17 cellular contexts compared by ENCODE assay signal in the genomic region with DNA sequence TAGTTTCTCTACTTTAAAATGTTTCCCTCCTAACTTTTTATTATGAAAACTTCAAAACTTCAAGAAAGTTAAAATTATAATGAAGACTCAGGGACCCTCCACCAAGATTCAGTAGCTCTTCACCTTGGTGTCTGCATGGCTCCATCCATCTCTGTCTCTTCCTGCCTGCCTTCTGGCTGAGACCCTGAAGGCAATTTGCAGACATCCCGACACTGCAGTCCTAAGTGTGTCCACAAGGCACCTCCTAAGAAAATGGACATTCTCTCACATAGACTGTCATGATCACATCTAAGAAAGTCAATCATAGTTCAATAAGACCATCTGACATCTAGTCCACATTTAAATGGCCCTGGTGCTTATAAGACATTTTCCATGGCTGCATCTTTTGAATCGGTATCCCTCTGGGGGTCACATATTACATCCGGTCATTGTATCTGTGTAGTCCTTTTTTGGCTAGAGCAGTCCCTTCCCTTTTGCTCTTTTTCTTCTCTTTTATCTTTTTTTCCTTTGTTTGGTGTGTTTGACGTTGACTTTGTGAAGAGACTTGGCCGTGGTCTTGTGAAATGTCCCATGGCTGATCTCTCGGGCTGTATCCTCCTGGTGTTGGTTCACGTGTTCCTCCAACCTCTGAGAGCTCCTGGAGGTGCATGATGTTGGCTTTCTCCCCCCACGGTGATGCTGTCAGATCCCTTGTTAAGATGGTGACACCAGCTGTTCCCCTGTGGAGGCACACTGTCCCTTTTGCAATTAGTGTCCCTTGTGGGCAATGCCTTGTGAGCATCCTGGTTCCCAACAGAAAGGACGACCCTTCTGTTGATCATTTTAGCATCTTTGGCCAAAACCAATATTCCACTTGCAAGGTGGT. TPM values are rescaled to one million over a fixed set of nuclear protein-coding genes. Genes with fewer than 3 reads are reported as not detected.
A peak's percentile ranks its signal among the peaks of the same experiment; 100 is the strongest.
DNase-seq lines count a peak whose midpoint lies in the region; ATAC-seq, FAIRE-seq and TF ChIP-seq lines count a peak whose summit lies in the region.
"Had no signal": no experiment of that assay in that cellular context is flagged by ENCODE, and none has a peak within 500 bp of the region (broad histone marks: within the 10 kb centered on the region; RNA-seq: fewer than 3 reads in every experiment).

No MANE protein-coding gene starts in this region.

- FAIRE-seq in H1 (lab: Jason Lieb, UNC), result no peak
- FAIRE-seq: colon, TTC549 had no signal

- no peaks in the 10 kb centered on the region for H3K36me3 Mint-ChIP-seq in stimulated activated naive CD8-positive, alpha-beta T cell treated with anti-CD3 and anti-CD28 coated beads, Interleukin-15, Interleukin-2, amounts not matched to agents 100 ng/mL and 50 ng/mL, for 24 hours (ENCODE audit: low read depth)
- peaks cover 3 to 13% of the 10 kb centered on the region in 2 donors for H3K36me3 Mint-ChIP-seq in stimulated activated naive B cell treated with anti-CD40 and anti-IgM and Interleukin-4, amounts not matched to agents 10 μg/mL and 1 μg/mL and 100 μg/mL, for 72 hours
- no peaks in the 10 kb centered on the region for H3K36me3 Mint-ChIP-seq in T-helper 17 cell (ENCODE audit: low read depth)

- H4K20me1 ChIP-seq in MM.1S (ENCODE audit: insufficient read depth, low read length) (no peaks in the 10 kb centered on the region), H1 (replicated peaks in 1 of 2; ENCODE audit: control insufficient read depth in 1 of 2, insufficient read depth in 2 of 2, low read length in 2 of 2) (no peaks in the 10 kb centered on the region)

- H2AFZ ChIP-seq in MM.1S (ENCODE audit: low read length), result no peak overlapping the region
- H2AFZ ChIP-seq in H1 (ENCODE audit: low read length), result no peak overlapping the region

- H2AK5ac ChIP-seq in H1 (ENCODE audit: low read depth, low read length), result peak overlapping the region; percentile 91; the same call in 1 of the 2 replicates

- H3K23ac ChIP-seq in H1 (ENCODE audit: insufficient read length), result no peak overlapping the region

- no peaks in the 10 kb centered on the region for H3K79me1 ChIP-seq in H1 (ENCODE audit: low read depth, low read length)

- no peak for ATAC-seq in stimulated activated naive CD8-positive, alpha-beta T cell treated with anti-CD3 and anti-CD28 coated beads, Interleukin-15, amount 100 ng/mL, for 72 hours
- no peak for ATAC-seq in stimulated activated naive B cell treated with anti-CD40 and anti-IgM and Interleukin-4, amounts not matched to agents 10 μg/mL and 1 μg/mL and 100 μg/mL, for 72 hours (replicated peaks)
- ATAC-seq in Right ventricle myocardium inferior, result no peak
- no peak for ATAC-seq in HG02763 (IDR thresholded peaks at IDR 0.05; ENCODE audit: unreplicated experiment)
- ATAC-seq in T-helper 17 cell, result no peak
- ATAC-seq: heart right ventricle had no signal

- H2BK20ac ChIP-seq in H1 (ENCODE audit: low read length), result no peak overlapping the region

- no peak overlapping the region for H2BK5ac ChIP-seq in H1 (ENCODE audit: low read depth, low read length)

- no peak overlapping the region for H3K4ac ChIP-seq in H1 (replicated peaks; ENCODE audit: insufficient read length, low read depth, low read length)

- H3K27me3 Mint-ChIP-seq in stimulated activated naive CD8-positive, alpha-beta T cell treated with anti-CD3 and anti-CD28 coated beads, Interleukin-15, Interleukin-2, amounts not matched to agents 100 ng/mL and 50 ng/mL, for 24 hours, result no peaks in the 10 kb centered on the region
- peaks cover 8% of the 10 kb centered on the region for H3K27me3 Mint-ChIP-seq in stimulated activated naive CD8-positive, alpha-beta T cell treated with anti-CD3 and anti-CD28 coated beads, Interleukin-15, amount 100 ng/mL, for 72 hours
- H3K27me3 Mint-ChIP-seq in stimulated activated naive B cell treated with anti-CD40 and anti-IgM and Interleukin-4, amounts not matched to agents 10 μg/mL and 1 μg/mL and 100 μg/mL, for 72 hours, result no peaks in the 10 kb centered on the region
- H3K27me3 Mint-ChIP-seq in T-helper 17 cell, result peaks cover 15% of the 10 kb centered on the region

- no peaks in the 10 kb centered on the region for H3K9me2 ChIP-seq in MM.1S (replicated peaks; ENCODE audit: insufficient read depth, low read length)

- CTCF ChIA-PET in H1 (lab: Charles Lee; ENCODE audit: partially characterized antibody), result interaction anchor here (0.5 to 2.8 kb wide), 8 partner anchors 13 to 256 kb away, joined by 3 to 17 read pairs (median 3); no protein-coding TSS in a partner anchor

- H3K23me2 ChIP-seq in H1 (ENCODE audit: low read depth, low read length), result no peaks in the 10 kb centered on the region; the same call in 1 of the 2 replicates

- H3K27me3 ChIP-seq in MM.1S (replicated peaks; ENCODE audit: insufficient read depth, low read length) (no peaks in the 10 kb centered on the region), H1 (replicated peaks in 1 of 4; ENCODE audit: control insufficient read depth in 3 of 4, extremely low read depth in 1 of 4, insufficient read depth in 3 of 4, low read length in 3 of 4) (no peaks in the 10 kb centered on the region)

- H2BK12ac ChIP-seq in H1 (ENCODE audit: low read depth, low read length), result no peak overlapping the region

- H3K9me3 ChIP-seq in MM.1S (replicated peaks; ENCODE audit: insufficient read depth, low read length), result no peaks in the 10 kb centered on the region
- no peaks in the 10 kb centered on the region for H3K9me3 ChIP-seq in H1 (ENCODE audit: insufficient read depth in 2 of 2, low read depth in 1 of 2, low read length in 1 of 2)
- no peaks in the 10 kb centered on the region for H3K9me3 ChIP-seq in T-helper 17 cell (ENCODE audit: control insufficient read depth, low read length, poor library complexity, severe bottlenecking)
- H3K9me3 ChIP-seq: heart right ventricle, left ventricle myocardium inferior had no signal

- no peak overlapping the region for H2BK120ac ChIP-seq in H1 (replicated peaks; ENCODE audit: low read depth, low read length)

- H3K4me2 ChIP-seq in MM.1S (ENCODE audit: low read depth, low read length) (peak overlapping the region; percentile 59), H1 (ENCODE audit: insufficient read depth in 1 of 2, low read depth in 2 of 2, low read length in 2 of 2) (no peak overlapping the region)

- no peak for TF ChIP-seq CTCF in MM.1S (IDR thresholded peaks at IDR 0.05; ENCODE audit: low read length)
- no peak for TF ChIP-seq CTCF in H1 (IDR thresholded peaks at IDR 0.05; ENCODE audit: control extremely low read depth in 1 of 3, insufficient read depth in 1 of 3, low read depth in 1 of 3, low read length in 3 of 3)

- WGBS in H1 (ENCODE audit: extremely low coverage in 1 of 2, insufficient coverage in 1 of 2, insufficient read length in 1 of 2, insufficient replicate concordance in 2 of 2, low coverage in 1 of 2, low lambda C conversion rate in 2 of 2, missing lambda C conversion rate in 1 of 2), 2 experiments, result 88% methylated on average over 9 of the region's 9 CpGs; no CpG with 5 or more reads in 1 of the 2 experiments

- intact Hi-C loops in Right ventricle myocardium inferior (cut with DNase I), result no loop called here

- peaks cover 37% of the 10 kb centered on the region for H3K4me1 Mint-ChIP-seq in stimulated activated naive CD8-positive, alpha-beta T cell treated with anti-CD3 and anti-CD28 coated beads, Interleukin-15, Interleukin-2, amounts not matched to agents 100 ng/mL and 50 ng/mL, for 24 hours (ENCODE audit: low read depth)
- H3K4me1 Mint-ChIP-seq in stimulated activated naive CD8-positive, alpha-beta T cell treated with anti-CD3 and anti-CD28 coated beads, Interleukin-15, amount 100 ng/mL, for 72 hours, result peaks cover 23% of the 10 kb centered on the region
- H3K4me1 Mint-ChIP-seq in stimulated activated naive B cell treated with anti-CD40 and anti-IgM and Interleukin-4, amounts not matched to agents 10 μg/mL and 1 μg/mL and 100 μg/mL, for 72 hours, result peaks cover 67 to 92% of the 10 kb centered on the region in 2 donors
- peaks cover 13% of the 10 kb centered on the region for H3K4me1 Mint-ChIP-seq in T-helper 17 cell

- H3K79me2 ChIP-seq in MM.1S (ENCODE audit: low read length), result peaks cover 21% of the 10 kb centered on the region
- no peaks in the 10 kb centered on the region for H3K79me2 ChIP-seq in H1 (ENCODE audit: control insufficient read depth in 1 of 2, insufficient read depth in 2 of 2, low read length in 2 of 2)

- TF ChIP-seq RAD21 in H1 (IDR thresholded peaks at IDR 0.05 in 1 of 2, conservative IDR thresholded peaks at IDR 0.05 in 1 of 2; ENCODE audit: low read depth in 2 of 2, low read length in 2 of 2), result no peak

- H3K27ac Mint-ChIP-seq in stimulated activated naive CD8-positive, alpha-beta T cell treated with anti-CD3 and anti-CD28 coated beads, Interleukin-15, Interleukin-2, amounts not matched to agents 100 ng/mL and 50 ng/mL, for 24 hours, result peak overlapping the region; percentile 59
- H3K27ac Mint-ChIP-seq in stimulated activated naive CD8-positive, alpha-beta T cell treated with anti-CD3 and anti-CD28 coated beads, Interleukin-15, amount 100 ng/mL, for 72 hours, result no peak overlapping the region
- peak overlapping the region; percentile 88 for H3K27ac Mint-ChIP-seq in stimulated activated naive B cell treated with anti-CD40 and anti-IgM and Interleukin-4, amounts not matched to agents 10 μg/mL and 1 μg/mL and 100 μg/mL, for 72 hours
- H3K27ac Mint-ChIP-seq in T-helper 17 cell, result no peak overlapping the region
- H3K27ac Mint-ChIP-seq: activated naive CD4-positive, alpha-beta T cell treated with anti-CD3 and anti-CD28 coated beads for 36 hours had no signal

- peaks cover 59% of the 10 kb centered on the region for H3F3A ChIP-seq in MM.1S (ENCODE audit: insufficient read depth, low read length)

- H4K8ac ChIP-seq in H1 (ENCODE audit: extremely low read depth, insufficient read depth, low read length), result no peak overlapping the region

- H2BK15ac ChIP-seq in H1 (ENCODE audit: low read length), result no peak overlapping the region

- TF ChIP-seq EP300 in H1 (IDR thresholded peaks at IDR 0.05; ENCODE audit: borderline replicate concordance in 1 of 2, low read depth in 2 of 2, low read length in 2 of 2), result no peak

- no peaks in the 10 kb centered on the region for H3K36me3 ChIP-seq in MM.1S (replicated peaks; ENCODE audit: insufficient read depth, low read length)
- H3K36me3 ChIP-seq in H1 (ENCODE audit: control insufficient read depth in 2 of 4, insufficient read depth in 4 of 4, low read length in 3 of 4), result no peaks in the 10 kb centered on the region
- H3K36me3 ChIP-seq: heart right ventricle, left ventricle myocardium inferior had no signal

- no peak overlapping the region for H3K18ac ChIP-seq in H1 (ENCODE audit: extremely low read depth, low read length)

- no peak overlapping the region for H3K4me3 Mint-ChIP-seq in stimulated activated naive CD8-positive, alpha-beta T cell treated with anti-CD3 and anti-CD28 coated beads, Interleukin-15, Interleukin-2, amounts not matched to agents 100 ng/mL and 50 ng/mL, for 24 hours
- no peak overlapping the region for H3K4me3 Mint-ChIP-seq in stimulated activated naive CD8-positive, alpha-beta T cell treated with anti-CD3 and anti-CD28 coated beads, Interleukin-15, amount 100 ng/mL, for 72 hours
- H3K4me3 Mint-ChIP-seq in stimulated activated naive B cell treated with anti-CD40 and anti-IgM and Interleukin-4, amounts not matched to agents 10 μg/mL and 1 μg/mL and 100 μg/mL, for 72 hours, result peak overlapping the region; percentile 42 to 58
- H3K4me3 Mint-ChIP-seq in T-helper 17 cell, result no peak overlapping the region
- H3K4me3 Mint-ChIP-seq: activated naive CD4-positive, alpha-beta T cell treated with anti-CD3 and anti-CD28 coated beads for 36 hours had no signal

- H3K27ac ChIP-seq in MM.1S (ENCODE audit: low read length), result peak overlapping the region; percentile 100
- H3K27ac ChIP-seq in H1 (ENCODE audit: low read depth, low read length), result no peak overlapping the region
- H3K27ac ChIP-seq: HL-60, left ventricle myocardium inferior had no signal

- no peak overlapping the region for H3K4me3 ChIP-seq in MM.1S (ENCODE audit: low read length)
- no peak overlapping the region for H3K4me3 ChIP-seq in H1 (ENCODE audit: extremely low read depth in 1 of 4, insufficient read depth in 2 of 4, low read depth in 3 of 4, low read length in 4 of 4)
- H3K4me3 ChIP-seq: heart right ventricle, left ventricle myocardium inferior had no signal

- H4K5ac ChIP-seq in H1 (ENCODE audit: insufficient read length, low read depth, low read length), result no peak overlapping the region

- H3K9ac ChIP-seq in MM.1S (ENCODE audit: low read length) (peak overlapping the region; percentile 77), H1 (replicated peaks in 1 of 4; ENCODE audit: extremely low read depth in 1 of 4, low read depth in 3 of 4, low read length in 3 of 4) (no peak overlapping the region)

- no peak overlapping the region for H4K91ac ChIP-seq in H1 (replicated peaks; ENCODE audit: insufficient read length, low read length)

- peaks cover 72% of the 10 kb centered on the region for H3K4me1 ChIP-seq in MM.1S (ENCODE audit: low read length)
- no peaks in the 10 kb centered on the region; a peak in 2 of 7 replicates for H3K4me1 ChIP-seq in H1 (replicated peaks in 1 of 4; ENCODE audit: control insufficient read depth in 3 of 4, insufficient read depth in 4 of 4, low read length in 3 of 4)
- H3K4me1 ChIP-seq: left ventricle myocardium inferior had no signal

- DNase-seq in stimulated activated naive CD8-positive, alpha-beta T cell treated with anti-CD3 and anti-CD28 coated beads, Interleukin-15, amount 100 ng/mL, for 72 hours, result no peak
- DNase-seq in MM.1S (no peak), H1 (ENCODE audit: low read depth in 1 of 2, low spot score in 2 of 2) (peak in 1 of 2 experiments; percentile 35), Right ventricle myocardium inferior (ENCODE audit: missing footprints) (no peak), T-helper 17 cell (no peak)
- no peak for DNase-seq in stimulated activated naive B cell treated with anti-CD40 and anti-IgM and Interleukin-4, amounts not matched to agents 10 μg/mL and 1 μg/mL and 100 μg/mL, for 72 hours
- DNase-seq: activated CD4-positive, alpha-beta T cell treated with anti-CD3 and anti-CD28 coated beads for 4 hours; activated naive CD4-positive, alpha-beta T cell treated with anti-CD3 and anti-CD28 coated beads for 36 hours; heart right ventricle; left ventricle myocardium inferior; NCI-H2029; NK-92 treated with Interleukin-12 subunit alpha and Interleukin-12 subunit beta, amount 100 ng/mL, for 24 hours had no signal

- no peak overlapping the region for H3K14ac ChIP-seq in H1 (ENCODE audit: insufficient read length)

- H3K9me3 Mint-ChIP-seq in stimulated activated naive CD8-positive, alpha-beta T cell treated with anti-CD3 and anti-CD28 coated beads, Interleukin-15, Interleukin-2, amounts not matched to agents 100 ng/mL and 50 ng/mL, for 24 hours, result no peaks in the 10 kb centered on the region
- H3K9me3 Mint-ChIP-seq in stimulated activated naive CD8-positive, alpha-beta T cell treated with anti-CD3 and anti-CD28 coated beads, Interleukin-15, amount 100 ng/mL, for 72 hours, result no peaks in the 10 kb centered on the region
- no peaks in the 10 kb centered on the region for H3K9me3 Mint-ChIP-seq in stimulated activated naive B cell treated with anti-CD40 and anti-IgM and Interleukin-4, amounts not matched to agents 10 μg/mL and 1 μg/mL and 100 μg/mL, for 72 hours
- H3K9me3 Mint-ChIP-seq: activated naive CD4-positive, alpha-beta T cell treated with anti-CD3 and anti-CD28 coated beads for 36 hours had no signal

- no peak for TF ChIP-seq POLR2A in H1 (IDR thresholded peaks at IDR 0.05; ENCODE audit: control extremely low read depth in 1 of 2, low read depth in 2 of 2, low read length in 2 of 2)

- no peak overlapping the region for H3K56ac ChIP-seq in H1 (replicated peaks; ENCODE audit: insufficient read length, low read depth, low read length)

- POLR2A ChIA-PET in H1 (lab: Charles Lee; ENCODE audit: partially characterized antibody), result no interaction called here

RNA-seq across cellular contexts. Expression of gene TNFRSF13B, which starts 5.0 kb away (rescaled TPM):
- total RNA-seq in H1 (2021; fragmentation: NEBNext Ultra II Directional; extraction: Animal tissue kit (Norgen Biotek cat#: 25700)), result not detected in 2 replicates
- not detected in 2 replicates for polyA plus RNA-seq in H1 (2011; rRNA removed)
- polyA plus RNA-seq in H1 (2011; cell fraction: cytosol; rRNA removed), result not detected
- polyA plus RNA-seq in H1 (2011; cell fraction: nucleus; rRNA removed), result 0.10 TPM
- not detected in 4 replicates for polyA plus RNA-seq in H1 (2012, experiment 1 of 2)
- polyA plus RNA-seq in H1 (2012, experiment 2 of 2), result not detected
- not detected for polyA plus RNA-seq in H1 (2013, experiment 1 of 2)
- not detected for polyA plus RNA-seq in H1 (2013, experiment 2 of 2)
- polyA minus RNA-seq in H1 (2011; rRNA and poly(A)+ RNA removed), result not detected in 2 replicates
- not detected for polyA minus RNA-seq in H1 (2011; cell fraction: cytosol; rRNA and poly(A)+ RNA removed)
- polyA minus RNA-seq in H1 (2011; cell fraction: nucleus; rRNA and poly(A)+ RNA removed), result 0.30 TPM
- total RNA-seq in Right ventricle myocardium inferior (not detected), T-helper 17 cell (1 to 10 TPM in 1 of 2 donors, not detected in 1; 1.1 TPM)
- total RNA-seq: activated naive CD4-positive, alpha-beta T cell treated with anti-CD3 and anti-CD28 coated beads for 36 hours; heart right ventricle; left ventricle myocardium inferior had no signal
- polyA plus RNA-seq: heart right ventricle had no signal

Comparison
In these comparisons a context has a peak if more than half of its experiments do, and no peak if none do; other contexts are left out.
1. H3K27ac Mint-ChIP-seq: peak in stimulated activated naive CD8-positive, alpha-beta T cell treated with anti-CD3 and anti-CD28 coated beads, Interleukin-15, Interleukin-2, amounts not matched to agents 100 ng/mL and 50 ng/mL, for 24 hours (single experiment) and stimulated activated naive B cell treated with anti-CD40 and anti-IgM and Interleukin-4, amounts not matched to agents 10 μg/mL and 1 μg/mL and 100 μg/mL, for 72 hours (single experiment); none in stimulated activated naive CD8-positive, alpha-beta T cell treated with anti-CD3 and anti-CD28 coated beads, Interleukin-15, amount 100 ng/mL, for 72 hours (0 of 2) and T-helper 17 cell (single experiment).
2. H3K4me3 Mint-ChIP-seq: peak in stimulated activated naive B cell treated with anti-CD40 and anti-IgM and Interleukin-4, amounts not matched to agents 10 μg/mL and 1 μg/mL and 100 μg/mL, for 72 hours (2 of 2); none in stimulated activated naive CD8-positive, alpha-beta T cell treated with anti-CD3 and anti-CD28 coated beads, Interleukin-15, Interleukin-2, amounts not matched to agents 100 ng/mL and 50 ng/mL, for 24 hours (single experiment), stimulated activated naive CD8-positive, alpha-beta T cell treated with anti-CD3 and anti-CD28 coated beads, Interleukin-15, amount 100 ng/mL, for 72 hours (0 of 2) and T-helper 17 cell (single experiment).